ENCODE assay signal across 18 cellular contexts in genomic region chr2:41870257-41870570, GRCh38.
A peak's percentile ranks its signal among the peaks of the same experiment; 100 is the strongest.
DNase-seq lines count a peak whose midpoint lies in the region; ATAC-seq and TF ChIP-seq lines count a peak whose summit lies in the region.
"Had no signal": no experiment of that assay in that cellular context is flagged by ENCODE, and none has a peak within 500 bp of the region (broad histone marks: within the 10 kb centered on the region; RNA-seq: fewer than 3 reads in every experiment).

No MANE protein-coding gene starts in this region.

- no peaks in the 10 kb centered on the region for H3K36me3 ChIP-seq in heart left ventricle
- H3K36me3 ChIP-seq: thyroid gland had no signal

- H3K4me3 Mint-ChIP-seq in nephron, result no peak overlapping the region
- no peak overlapping the region for H3K4me3 Mint-ChIP-seq in T-cell
- H3K4me3 Mint-ChIP-seq: activated naive CD8-positive, alpha-beta T cell treated with anti-CD3 and anti-CD28 coated beads, Interleukin-2, amount 10 ng/mL, durations not matched to agents 7 days and 5 days; stimulated activated naive CD8-positive, alpha-beta T cell treated with anti-CD3 and anti-CD28 coated beads, Interleukin-15, amount 100 ng/mL, for 72 hours had no signal

- CTCF ChIA-PET in T-cell (lab: Charles Lee), result interaction anchor here (0.6 to 7.7 kb wide), 18 partner anchors 8 to 793 kb away, joined by 3 to 163 read pairs (median 5); partner anchors contain the start of gene KCNG3 (in 1 of the 2)

- 86 to 94% (median 88%) methylated on average over 6 of the region's 6 CpGs for WGBS in heart left ventricle, 4 donors

- TF ChIP-seq CTCF in heart left ventricle (IDR thresholded peaks at IDR 0.05), result no peak
- no peak for TF ChIP-seq CTCF in nephron (IDR thresholded peaks at IDR 0.05; ENCODE audit: unreplicated experiment in 3 of 3)

- no peaks in the 10 kb centered on the region for H3K9me3 ChIP-seq in heart left ventricle
- H3K9me3 ChIP-seq: SK-N-SH, thyroid gland had no signal

- no peak for TF ChIP-seq POLR2A in heart left ventricle (IDR thresholded peaks at IDR 0.05)

- H3K36me3 Mint-ChIP-seq in nephron (ENCODE audit: low read depth) (no peaks in the 10 kb centered on the region), T-cell (no peaks in the 10 kb centered on the region)
- H3K36me3 Mint-ChIP-seq: activated naive CD8-positive, alpha-beta T cell treated with anti-CD3 and anti-CD28 coated beads, Interleukin-2, amount 10 ng/mL, durations not matched to agents 7 days and 5 days had no signal

- H3K4me1 ChIP-seq in heart left ventricle, result peaks cover 0 to 15% (median 4%) of the 10 kb centered on the region in 12 donors
- H3K4me1 ChIP-seq: thyroid gland had no signal

- H3K4me1 Mint-ChIP-seq in nephron (peaks cover 81% of the 10 kb centered on the region), T-cell (peaks cover 0 to 31% (median 7%) of the 10 kb centered on the region in 3 donors)

- peak; percentile 11 to 25 (median 20) for ATAC-seq in heart left ventricle
- peak; percentile 6 to 8 for ATAC-seq in left cardiac atrium
- no peak for ATAC-seq in T-cell (replicated peaks in 1 of 4)
- ATAC-seq in stimulated activated naive CD8-positive, alpha-beta T cell treated with anti-CD3 and anti-CD28 coated beads, Interleukin-15, Interleukin-2, amounts not matched to agents 100 U/mL and 50 U/mL, for 24 hours, result no peak

- DNase-seq in heart left ventricle (no peak), cardiac septum (ENCODE audit: low spot score) (no peak), left cardiac atrium (no peak), T-cell (no peak), RPMI8226 (no peak)
- no peak for DNase-seq in stimulated activated CD4-positive, alpha-beta T cell treated with anti-CD3 and anti-CD28 coated beads, Interleukin-4, amount 100 ng/mL, for 4 hours
- DNase-seq in stimulated activated naive CD8-positive, alpha-beta T cell treated with anti-CD3 and anti-CD28 coated beads, Interleukin-15, Interleukin-2, amounts not matched to agents 100 U/mL and 50 U/mL, for 24 hours, result no peak
- DNase-seq: NCI-H1417 treated with DMSO at 0.1 percent for 48 hours, NCI-H2081 treated with DMSO at 0.1 percent for 48 hours, NCI-H748 treated with DMSO at 0.1 percent for 48 hours had no signal

- no peak overlapping the region for H3K4me3 ChIP-seq in heart left ventricle
- H3K4me3 ChIP-seq: thyroid gland had no signal

- H3K27me3 ChIP-seq in heart left ventricle, result no peaks in the 10 kb centered on the region
- H3K27me3 ChIP-seq: thyroid gland had no signal

- no peaks in the 10 kb centered on the region for H3K9me3 Mint-ChIP-seq in nephron
- no peaks in the 10 kb centered on the region for H3K9me3 Mint-ChIP-seq in T-cell
- H3K9me3 Mint-ChIP-seq: activated naive CD8-positive, alpha-beta T cell treated with anti-CD3 and anti-CD28 coated beads, Interleukin-2, amount 10 ng/mL, durations not matched to agents 7 days and 5 days; CD8-positive, alpha-beta memory T cell; stimulated activated naive CD8-positive, alpha-beta T cell treated with anti-CD3 and anti-CD28 coated beads, Interleukin-15, amount 100 ng/mL, for 72 hours had no signal

- intact Hi-C loops in heart left ventricle (cut with DNase I) (no loop called here), cardiac septum (cut with DNase I) (loop anchor here (5.0 kb wide), 2 partner anchors 52 to 87 kb away; no protein-coding TSS in a partner anchor), left cardiac atrium (cut with DNase I) (loop anchor here in 1 of 2 donors (5.0 kb wide), 1 partner anchor 92 kb away; no protein-coding TSS in a partner anchor)

- H3K27ac ChIP-seq in heart left ventricle, result no peak overlapping the region
- H3K27ac ChIP-seq: KMS-11, RWPE1, thyroid gland had no signal

- POLR2A ChIA-PET in T-cell (lab: Charles Lee), result interaction anchor here in 1 of 2 donors (0.6 kb wide), 1 partner anchor 300 kb away, joined by 3 read pairs; no protein-coding TSS in a partner anchor

- H3K27me3 Mint-ChIP-seq in nephron (ENCODE audit: low read depth) (peaks cover 10% of the 10 kb centered on the region), T-cell (peaks cover 0 to 7% of the 10 kb centered on the region in 2 donors)

- H3K27ac Mint-ChIP-seq in nephron, result peak overlapping the region; percentile 85 to 99 (median 98)
- H3K27ac Mint-ChIP-seq in T-cell, result no peak overlapping the region
- H3K27ac Mint-ChIP-seq: activated naive CD8-positive, alpha-beta T cell treated with anti-CD3 and anti-CD28 coated beads, Interleukin-2, amount 10 ng/mL, durations not matched to agents 7 days and 5 days had no signal

Comparison
In these comparisons a context has a peak if more than half of its experiments do, and no peak if none do; other contexts are left out.
1. ATAC-seq: peak in heart left ventricle (4 of 4) and left cardiac atrium (2 of 2); none in T-cell (0 of 4) and stimulated activated naive CD8-positive, alpha-beta T cell treated with anti-CD3 and anti-CD28 coated beads, Interleukin-15, Interleukin-2, amounts not matched to agents 100 U/mL and 50 U/mL, for 24 hours (single experiment).
2. H3K27ac Mint-ChIP-seq: peak in nephron (3 of 3); none in T-cell (0 of 2).